In the genomic region with DNA sequence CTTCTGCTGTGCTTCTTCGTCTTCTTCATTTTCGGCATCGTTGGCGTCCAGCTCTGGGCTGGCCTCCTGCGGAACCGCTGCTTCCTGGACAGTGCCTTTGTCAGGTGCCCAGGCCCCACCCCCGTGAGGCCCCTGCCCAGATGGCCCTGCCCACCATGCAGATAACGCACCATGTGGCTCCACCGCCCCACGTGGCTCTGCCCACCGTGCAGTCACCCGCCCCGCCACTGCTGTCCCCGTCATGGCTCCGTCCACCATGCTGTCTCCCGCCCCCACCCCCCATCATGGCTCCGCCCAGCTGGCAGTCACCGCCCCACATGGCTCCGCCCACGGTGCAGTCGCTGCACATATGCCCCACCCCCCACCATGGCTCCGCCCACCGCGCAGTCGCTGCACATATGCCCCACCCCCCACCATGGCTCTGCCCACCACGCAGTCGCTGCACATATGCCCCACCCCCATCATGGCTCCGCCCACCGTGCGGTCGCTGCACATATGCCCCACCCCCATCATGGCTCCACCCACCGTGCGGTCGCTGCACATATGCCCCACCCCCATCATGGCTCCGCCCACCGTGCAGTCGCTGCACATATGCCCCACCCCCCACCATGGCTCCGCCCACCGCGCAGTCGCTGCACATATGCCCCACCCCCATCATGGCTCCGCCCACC, we compare ENCODE assay signal across 10 cellular contexts. TPM values are rescaled to one million over a fixed set of nuclear protein-coding genes. Genes with fewer than 3 reads are reported as not detected.
"Had no signal": no experiment of that assay in that cellular context is flagged by ENCODE, and none has a peak within 500 bp of the region (broad histone marks: within the 10 kb centered on the region; RNA-seq: fewer than 3 reads in every experiment).

No MANE protein-coding gene starts in this region.

RNA-seq across cellular contexts. Expression of a gene that starts 26.3 kb away (rescaled TPM):
- total RNA-seq: dermis blood vessel endothelial cell; left ventricle myocardium superior; mesenteric fat pad; myocyte; naive thymus-derived CD8-positive, alpha-beta T cell; occipital lobe; psoas muscle; renal cortical epithelial cell; skeletal muscle tissue; temporal lobe had no signal

RNA-seq across cellular contexts. Expression of a gene that starts 31.2 kb away (rescaled TPM):
- total RNA-seq: dermis blood vessel endothelial cell; myocyte; naive thymus-derived CD8-positive, alpha-beta T cell; occipital lobe; renal cortical epithelial cell; skeletal muscle tissue; temporal lobe had no signal

RNA-seq across cellular contexts. Expression of a gene that starts 41.7 kb away (rescaled TPM):
- total RNA-seq: dermis blood vessel endothelial cell; myocyte; naive thymus-derived CD8-positive, alpha-beta T cell; occipital lobe; renal cortical epithelial cell; temporal lobe had no signal

RNA-seq across cellular contexts. Expression of a gene that starts 57.1 kb away (rescaled TPM):
- total RNA-seq: dermis blood vessel endothelial cell; mesenteric fat pad; myocyte; naive thymus-derived CD8-positive, alpha-beta T cell; occipital lobe; renal cortical epithelial cell; skeletal muscle tissue; temporal lobe had no signal
